27 cellular contexts compared by ENCODE assay signal in genomic region chrY:16075701-16076100, GRCh38.
DNase-seq lines count a peak whose midpoint lies in the region; ATAC-seq, FAIRE-seq and TF ChIP-seq lines count a peak whose summit lies in the region.
"Had no signal": no experiment of that assay in that cellular context is flagged by ENCODE, and none has a peak within 500 bp of the region (broad histone marks: within the 10 kb centered on the region; RNA-seq: fewer than 3 reads in every experiment).

No MANE protein-coding gene starts in this region.

- ATAC-seq in PC-3, result no peak
- ATAC-seq: Panc1, SK-N-SH treated with all-trans-retinoic acid at 6 μM for 48 hours had no signal

- no peaks in the 10 kb centered on the region for H3K79me2 ChIP-seq in PC-3 (ENCODE audit: low read length)

- no peaks in the 10 kb centered on the region for H3K9me2 ChIP-seq in PC-3 (replicated peaks; ENCODE audit: low read length)

- H3F3A ChIP-seq in PC-3 (ENCODE audit: low read length, unreplicated experiment), result no peaks in the 10 kb centered on the region

- intact Hi-C loops in PC-3 (cut with micrococcal nuclease) (no loop called here), dorsolateral prefrontal cortex (cut with DNase I) (no loop called here)

- H2AFZ ChIP-seq in PC-3 (ENCODE audit: low read length), result no peak overlapping the region
- H2AFZ ChIP-seq: GM23248 had no signal

- H3K4me1 ChIP-seq in PC-3 (ENCODE audit: insufficient read depth, low read length), result no peaks in the 10 kb centered on the region
- H3K4me1 ChIP-seq: BLaER1, SJCRH30 had no signal

- no peaks in the 10 kb centered on the region for H4K20me1 ChIP-seq in PC-3 (ENCODE audit: low read length)
- H4K20me1 ChIP-seq: BLaER1 had no signal

- FAIRE-seq in RCC 7860 (lab: Jason Lieb, UNC), result no peak
- FAIRE-seq: A204.1, D721Med, GM18507 had no signal

- no peak overlapping the region for H3K27ac ChIP-seq in PC-3 (ENCODE audit: low read length)
- H3K27ac ChIP-seq in dorsolateral prefrontal cortex, result no peak overlapping the region
- H3K27ac ChIP-seq: BLaER1, GM23248, SJCRH30 had no signal

- no peaks in the 10 kb centered on the region for H3K9me3 ChIP-seq in PC-3 (ENCODE audit: low read length)
- H3K9me3 ChIP-seq: BLaER1, MG63, SJCRH30 had no signal

- CTCF ChIA-PET in PC-3 (lab: Charles Lee), result no interaction called here

- no TSS peak for BruUV-seq in PC-3 (replicated peaks; lab: Mats Ljungman, UMichigan)

- H3K4me3 ChIP-seq in epithelial cell of esophagus (ENCODE audit: low read length) (no peak overlapping the region), PC-3 (ENCODE audit: low read length) (no peak overlapping the region), dorsolateral prefrontal cortex (no peak overlapping the region)
- H3K4me3 ChIP-seq: BLaER1, GM23248, MG63, SJCRH30 had no signal

- no peak for TF ChIP-seq CTCF in epithelial cell of esophagus (IDR thresholded peaks at IDR 0.05; ENCODE audit: insufficient read depth, low read depth, low read length, missing control alignments)
- no peak for TF ChIP-seq CTCF in PC-3 (conservative IDR thresholded peaks at IDR 0.05; ENCODE audit: low read depth, low read length)
- no peak for TF ChIP-seq CTCF in dorsolateral prefrontal cortex (IDR thresholded peaks at IDR 0.05 in 54 of 56, conservative IDR thresholded peaks at IDR 0.05 in 2 of 56; ENCODE audit: low read depth in 1 of 56, partially characterized antibody in 56 of 56)

- H3K36me3 ChIP-seq in PC-3 (ENCODE audit: low read depth, low read length), result no peaks in the 10 kb centered on the region
- H3K36me3 ChIP-seq: BLaER1, MG63, SJCRH30 had no signal

- H3K27me3 ChIP-seq in PC-3 (ENCODE audit: low read length) (no peaks in the 10 kb centered on the region), dorsolateral prefrontal cortex (no peaks in the 10 kb centered on the region)
- H3K27me3 ChIP-seq: BLaER1, MG63, SJCRH30 had no signal

- H3K9ac ChIP-seq in PC-3 (ENCODE audit: low read length), result no peak overlapping the region
- H3K9ac ChIP-seq: BLaER1, GM23248 had no signal

- DNase-seq in A172 (ENCODE audit: low spot score) (peak; percentile 23), RCC 7860 (ENCODE audit: low spot score) (peak; percentile 5), epithelial cell of esophagus (ENCODE audit: low read depth) (peak; percentile 81), glomerular visceral epithelial cell (ENCODE audit: extremely low spot score) (peak; percentile 12), PC-3 (no peak), dorsolateral prefrontal cortex (no peak), SIG-M5 (lab: John Stamatoyannopoulos, UW) (no peak)
- DNase-seq: CD4-positive, CD25-positive, alpha-beta regulatory T cell; GM23248; H9; IMR-90; KG1; MG63; NCI-H1048; NCI-H1417; NCI-H1694; NCI-H2081; NCI-H2227 treated with DMSO at 0.1 percent for 48 hours; NCI-H510A; NCI-H69; SJCRH30 had no signal

- H3K4me2 ChIP-seq in PC-3 (ENCODE audit: low read length), result no peak overlapping the region
- H3K4me2 ChIP-seq: BLaER1 had no signal

- POLR2A ChIA-PET in PC-3 (lab: Charles Lee; ENCODE audit: unreplicated experiment), result no interaction called here

Comparison
In these comparisons a context has a peak if more than half of its experiments do, and no peak if none do; other contexts are left out.
1. DNase-seq: peak in A172 (single experiment), RCC 7860 (single experiment), epithelial cell of esophagus (single experiment) and glomerular visceral epithelial cell (single experiment); none in PC-3 (single experiment), dorsolateral prefrontal cortex (0 of 10) and SIG-M5 (single experiment).